ENCODE assay signal across 9 cellular contexts in genomic region chr11:119093666-119093950, GRCh38. TPM values are rescaled to one million over a fixed set of nuclear protein-coding genes. Genes with fewer than 3 reads are reported as not detected.
A peak's percentile ranks its signal among the peaks of the same experiment; 100 is the strongest.
DNase-seq lines count a peak whose midpoint lies in the region; ATAC-seq, FAIRE-seq and TF ChIP-seq lines count a peak whose summit lies in the region.
"Had no signal": no experiment of that assay in that cellular context is flagged by ENCODE, and none has a peak within 500 bp of the region (broad histone marks: within the 10 kb centered on the region; RNA-seq: fewer than 3 reads in every experiment).

No MANE protein-coding gene starts in this region.

- no peak overlapping the region for H3K14ac ChIP-seq in mesenchymal stem cell (ENCODE audit: low read length in 2 of 2)

- DNase-seq in cardiac muscle cell (ENCODE audit: low read depth in 1 of 2, low spot score in 1 of 2) (no peak), Right ventricle myocardium superior (no peak), mesenchymal stem cell (no peak), upper lobe of right lung (no peak), GM12892 (ENCODE audit: insufficient read length) (no peak), NCI-H128 (lab: John Stamatoyannopoulos, UW; ENCODE audit: unreplicated experiment) (no peak)
- no peak for DNase-seq in activated effector memory CD4-positive, alpha-beta T cell treated with Interleukin-2 at 50 U/mL for 16 hours

- H3K27me3 ChIP-seq in cardiac muscle cell: no peaks in the 10 kb centered on the region
- H3K27me3 ChIP-seq in mesenchymal stem cell (ENCODE audit: control insufficient read depth in 1 of 2, insufficient read depth in 1 of 2, low read length in 2 of 2): no peaks in the 10 kb centered on the region
- no peaks in the 10 kb centered on the region for H3K27me3 ChIP-seq in upper lobe of right lung

- peaks cover 0 to 4% (median 0%) of the 10 kb centered on the region in 5 experiments for H3K9me3 Mint-ChIP-seq in brain

- no peak overlapping the region for H2AFZ ChIP-seq in mesenchymal stem cell (ENCODE audit: low read depth, low read length)

- H3K79me1 ChIP-seq in mesenchymal stem cell (replicated peaks; ENCODE audit: low read length, poor library complexity, severe bottlenecking): peaks cover 11% of the 10 kb centered on the region

- peaks cover 5% of the 10 kb centered on the region for H3K27me3 Mint-ChIP-seq in brain

- H3K4me3 ChIP-seq in cardiac muscle cell (peak overlapping the region; percentile 74), mesenchymal stem cell (ENCODE audit: insufficient read depth in 1 of 2, low read depth in 1 of 2, low read length in 2 of 2) (peak overlapping the region in 1 of 2 experiments; percentile 94), upper lobe of right lung (peak overlapping the region; percentile 77)

- H2BK5ac ChIP-seq in mesenchymal stem cell (ENCODE audit: low read depth, low read length, poor library complexity, severe bottlenecking): no peak overlapping the region

- H3K9me3 ChIP-seq in cardiac muscle cell (ENCODE audit: low read depth): no peaks in the 10 kb centered on the region
- no peaks in the 10 kb centered on the region for H3K9me3 ChIP-seq in mesenchymal stem cell (ENCODE audit: control insufficient read depth, low read length)
- H3K9me3 ChIP-seq in upper lobe of right lung: no peaks in the 10 kb centered on the region

- peaks cover 52% of the 10 kb centered on the region for H3K4me1 Mint-ChIP-seq in brain

- H2BK120ac ChIP-seq in mesenchymal stem cell (ENCODE audit: low read depth, low read length): no peak overlapping the region

- no peak overlapping the region for H3K4ac ChIP-seq in mesenchymal stem cell (ENCODE audit: low read depth in 1 of 2, low read length in 2 of 2)

- H2BK12ac ChIP-seq in mesenchymal stem cell (ENCODE audit: low read length in 2 of 2): no peak overlapping the region

- peak overlapping the region; percentile 83 to 97 (median 93) for H3K27ac Mint-ChIP-seq in brain

- peak overlapping the region; percentile 96 for H3K4me2 ChIP-seq in mesenchymal stem cell (ENCODE audit: low read length, poor library complexity, severe bottlenecking)

- H4K8ac ChIP-seq in mesenchymal stem cell (ENCODE audit: low read length): no peak overlapping the region

- TF ChIP-seq CTCF in cardiac muscle cell (IDR thresholded peaks at IDR 0.05; ENCODE audit: low read depth, low read length) (no peak), brain (conservative IDR thresholded peaks at IDR 0.05) (no peak), upper lobe of right lung (IDR thresholded peaks at IDR 0.05) (no peak)

- no peak overlapping the region for H4K91ac ChIP-seq in mesenchymal stem cell (ENCODE audit: low read length)

- no peak for FAIRE-seq in GM12892 (lab: Jason Lieb, UNC)
- FAIRE-seq: G401.6 had no signal

- TF ChIP-seq POLR2A in GM12892 (IDR thresholded peaks at IDR 0.05; ENCODE audit: low read depth, low read length): no peak

- H3K27ac ChIP-seq in cardiac muscle cell: peak overlapping the region; percentile 93
- peak overlapping the region; percentile 45 for H3K27ac ChIP-seq in mesenchymal stem cell (ENCODE audit: low read length, poor library complexity, severe bottlenecking)
- peak overlapping the region; percentile 90 for H3K27ac ChIP-seq in upper lobe of right lung

- 0% methylated on average over 2 of the region's 2 CpGs for WGBS in mesenchymal stem cell

- no peak overlapping the region for H3K18ac ChIP-seq in mesenchymal stem cell (ENCODE audit: low read depth in 1 of 2, low read length in 2 of 2)

- intact Hi-C loops in Right ventricle myocardium superior (cut with DNase I): no loop called here
- intact Hi-C loops in upper lobe of right lung (cut with DNase I): no loop called here

- peaks cover 36% of the 10 kb centered on the region for H3K36me3 Mint-ChIP-seq in brain

- peak overlapping the region; percentile 90 to 97 (median 93) for H3K4me3 Mint-ChIP-seq in brain

- ATAC-seq in Right ventricle myocardium superior (ENCODE audit: poor library complexity) (no peak), upper lobe of right lung (no peak)

- H2AK5ac ChIP-seq in mesenchymal stem cell (ENCODE audit: low read length, severe bottlenecking): no peak overlapping the region

- no peak overlapping the region for H2BK15ac ChIP-seq in mesenchymal stem cell (ENCODE audit: low read depth, poor library complexity, severe bottlenecking)

- H3K36me3 ChIP-seq in cardiac muscle cell (peaks cover 32% of the 10 kb centered on the region), mesenchymal stem cell (ENCODE audit: control insufficient read depth in 1 of 2, insufficient read depth in 2 of 2, low read depth in 1 of 2, low read length in 2 of 2) (peaks cover 43 to 69% of the 10 kb centered on the region in 2 experiments), upper lobe of right lung (peaks cover 25% of the 10 kb centered on the region)

- H3K9ac ChIP-seq in mesenchymal stem cell (ENCODE audit: low read length): peak overlapping the region; percentile 89

- H3K4me1 ChIP-seq in cardiac muscle cell (ENCODE audit: low read depth) (peaks cover 10% of the 10 kb centered on the region), mesenchymal stem cell (ENCODE audit: control insufficient read depth, insufficient read depth, low read depth, low read length) (peaks cover 16% of the 10 kb centered on the region), upper lobe of right lung (peaks cover 16% of the 10 kb centered on the region)

- peak overlapping the region in 1 of 2 experiments; percentile 59 for H3K23ac ChIP-seq in mesenchymal stem cell (ENCODE audit: low read length in 2 of 2)

RNA-seq across cellular contexts. Expression of gene DPAGT1, which starts 8.0 kb away (rescaled TPM):
- total RNA-seq in cardiac muscle cell (31.4 and 36.0 TPM in 2 replicates), Right ventricle myocardium superior (18.2 TPM), upper lobe of right lung (38.4 TPM)
- polyA plus RNA-seq in cardiac muscle cell (57.9 and 77.3 TPM in 2 replicates), brain (ENCODE audit: insufficient read depth, low read depth, low replicate concordance) (43.8 TPM)
- polyA plus RNA-seq in mesenchymal stem cell (2013, experiment 1 of 2): 42.7 TPM
- 37.9 TPM for polyA plus RNA-seq in mesenchymal stem cell (2013, experiment 2 of 2)
- 16.9 TPM for polyA plus RNA-seq in GM12892 (2012; ENCODE audit: missing spikeins)

RNA-seq across cellular contexts. Expression of gene HMBS, which starts 8.9 kb away (rescaled TPM):
- 9.6 and 17.2 TPM in 2 replicates for total RNA-seq in cardiac muscle cell
- polyA plus RNA-seq in cardiac muscle cell: 55.2 and 92.9 TPM in 2 replicates
- total RNA-seq in Right ventricle myocardium superior: 22.1 TPM
- 28.1 TPM for polyA plus RNA-seq in brain (ENCODE audit: insufficient read depth, low read depth, low replicate concordance)
- 20.1 TPM for polyA plus RNA-seq in mesenchymal stem cell (2013, experiment 1 of 2)
- polyA plus RNA-seq in mesenchymal stem cell (2013, experiment 2 of 2): 19.2 TPM
- total RNA-seq in upper lobe of right lung: 19.5 TPM
- polyA plus RNA-seq in GM12892 (2012; ENCODE audit: missing spikeins): 28.2 TPM

RNA-seq across cellular contexts. Expression of gene C2CD2L, which starts 13.5 kb away (rescaled TPM):
- total RNA-seq in cardiac muscle cell (16.4 and 20.8 TPM in 2 replicates), Right ventricle myocardium superior (9.6 TPM), upper lobe of right lung (20.3 TPM)
- polyA plus RNA-seq in cardiac muscle cell (11.1 and 14.8 TPM in 2 replicates), brain (ENCODE audit: insufficient read depth, low read depth, low replicate concordance) (48.0 TPM)
- polyA plus RNA-seq in mesenchymal stem cell (2013, experiment 1 of 2): 7.7 TPM
- polyA plus RNA-seq in mesenchymal stem cell (2013, experiment 2 of 2): 7.4 TPM
- polyA plus RNA-seq in GM12892 (2012; ENCODE audit: missing spikeins): 4.0 TPM

RNA-seq across cellular contexts. Expression of gene VPS11, which starts 26.0 kb away (rescaled TPM):
- 22.1 and 34.1 TPM in 2 replicates for total RNA-seq in cardiac muscle cell
- polyA plus RNA-seq in cardiac muscle cell: 22.3 and 23.7 TPM in 2 replicates
- total RNA-seq in Right ventricle myocardium superior: 19.8 TPM
- 59.4 TPM for polyA plus RNA-seq in brain (ENCODE audit: insufficient read depth, low read depth, low replicate concordance)
- polyA plus RNA-seq in mesenchymal stem cell (2013, experiment 1 of 2): 29.0 TPM
- 29.0 TPM for polyA plus RNA-seq in mesenchymal stem cell (2013, experiment 2 of 2)
- total RNA-seq in upper lobe of right lung: 41.5 TPM
- 26.5 TPM for polyA plus RNA-seq in GM12892 (2012; ENCODE audit: missing spikeins)

RNA-seq across cellular contexts. Expression of gene HINFP, which starts 27.8 kb away (rescaled TPM):
- total RNA-seq in cardiac muscle cell: 21.6 and 28.2 TPM in 2 replicates
- polyA plus RNA-seq in cardiac muscle cell: 33.2 and 34.1 TPM in 2 replicates
- 13.3 TPM for total RNA-seq in Right ventricle myocardium superior
- polyA plus RNA-seq in brain (ENCODE audit: insufficient read depth, low read depth, low replicate concordance): 28.0 TPM
- 13.5 TPM for polyA plus RNA-seq in mesenchymal stem cell (2013, experiment 1 of 2)
- polyA plus RNA-seq in mesenchymal stem cell (2013, experiment 2 of 2): 13.2 TPM
- total RNA-seq in upper lobe of right lung: 25.2 TPM
- polyA plus RNA-seq in GM12892 (2012; ENCODE audit: missing spikeins): 19.3 TPM
